Comparison of ENCODE assay signal across 8 cellular contexts in genomic region chr15:73965094-73965729, GRCh38. TPM values are rescaled to one million over a fixed set of nuclear protein-coding genes. Genes with fewer than 3 reads are reported as not detected.
A peak's percentile ranks its signal among the peaks of the same experiment; 100 is the strongest.
DNase-seq lines count a peak whose midpoint lies in the region; ATAC-seq and TF ChIP-seq lines count a peak whose summit lies in the region.

No MANE protein-coding gene starts in this region.

- peaks cover 0 to 7% of the 10 kb centered on the region in 2 donors for H3K4me1 ChIP-seq in thoracic aorta (ENCODE audit: control insufficient read depth in 1 of 2, low read depth in 2 of 2)

- H3K4me3 ChIP-seq in GM08714 (ENCODE audit: low read length) (peak overlapping the region; percentile 6; the same call in 1 of the 2 replicates), thoracic aorta (peak overlapping the region; percentile 47)

- no peak overlapping the region for H3K27ac ChIP-seq in thoracic aorta

- H3K4me3 Mint-ChIP-seq in activated CD4-positive, alpha-beta T cell treated with anti-CD3 and anti-CD28 coated beads, Interleukin-2, amount 10 ng/mL, durations not matched to agents 24 days and 14 days = peak overlapping the region; percentile 72

- DNase-seq in activated CD4-positive, alpha-beta T cell treated with anti-CD3 and anti-CD28 coated beads, Interleukin-2, amount 10 ng/mL, durations not matched to agents 24 days and 14 days = peak; percentile 70
- DNase-seq in left kidney (ENCODE audit: low read depth, low spot score) = peak; percentile 92
- no peak for DNase-seq in thoracic aorta (ENCODE audit: low spot score)
- no peak for DNase-seq in NCI-H446 (lab: John Stamatoyannopoulos, UW)
- no peak for DNase-seq in effector CD4-positive, alpha-beta T cell
- DNase-seq in nucleus accumbens (lab: John Stamatoyannopoulos, UW) = no peak

- intact Hi-C loops in activated CD4-positive, alpha-beta T cell treated with anti-CD3 and anti-CD28 coated beads, Interleukin-2, amount 10 ng/mL, durations not matched to agents 24 days and 14 days (cut with micrococcal nuclease) = loop anchor here (1.0 kb wide), 1 partner anchor 14 kb away; no protein-coding TSS in a partner anchor

- peaks cover 6% of the 10 kb centered on the region for H3K27me3 Mint-ChIP-seq in activated CD4-positive, alpha-beta T cell treated with anti-CD3 and anti-CD28 coated beads, Interleukin-2, amount 10 ng/mL, durations not matched to agents 24 days and 14 days

- no peaks in the 10 kb centered on the region for H3K9me3 ChIP-seq in thoracic aorta

- H3K36me3 ChIP-seq in thoracic aorta = no peaks in the 10 kb centered on the region

- no peaks in the 10 kb centered on the region for H3K27me3 ChIP-seq in thoracic aorta (replicated peaks; ENCODE audit: insufficient read depth)

- peak; percentile 5 for TF ChIP-seq CTCF in thoracic aorta (IDR thresholded peaks at IDR 0.05)

- H3K27ac Mint-ChIP-seq in activated CD4-positive, alpha-beta T cell treated with anti-CD3 and anti-CD28 coated beads, Interleukin-2, amount 10 ng/mL, durations not matched to agents 24 days and 14 days = peak overlapping the region; percentile 92

- H3K9me3 Mint-ChIP-seq in activated CD4-positive, alpha-beta T cell treated with anti-CD3 and anti-CD28 coated beads, Interleukin-2, amount 10 ng/mL, durations not matched to agents 24 days and 14 days = no peaks in the 10 kb centered on the region

- H3K4me1 Mint-ChIP-seq in activated CD4-positive, alpha-beta T cell treated with anti-CD3 and anti-CD28 coated beads, Interleukin-2, amount 10 ng/mL, durations not matched to agents 24 days and 14 days = peaks cover 32% of the 10 kb centered on the region

- no peaks in the 10 kb centered on the region for H3K36me3 Mint-ChIP-seq in activated CD4-positive, alpha-beta T cell treated with anti-CD3 and anti-CD28 coated beads, Interleukin-2, amount 10 ng/mL, durations not matched to agents 24 days and 14 days (ENCODE audit: low read depth)

- ATAC-seq in HG02852 (IDR thresholded peaks at IDR 0.05; ENCODE audit: unreplicated experiment) = peak; percentile 23
- ATAC-seq in thoracic aorta (ENCODE audit: insufficient number of reproducible peaks, low FRiP score, low read depth) = no peak

RNA-seq across cellular contexts. Expression of gene STOML1, which starts 26.9 kb away (rescaled TPM):
- total RNA-seq in activated CD4-positive, alpha-beta T cell treated with anti-CD3 and anti-CD28 coated beads, Interleukin-2, amount 10 ng/mL, durations not matched to agents 24 days and 14 days = 10.3 and 10.6 TPM in 2 replicates
- total RNA-seq in thoracic aorta = 10 to 100 TPM; 23.6 to 37.9 TPM

RNA-seq across cellular contexts. Expression of gene PML, which starts 29.3 kb away (rescaled TPM):
- 61.3 and 64.2 TPM in 2 replicates for total RNA-seq in activated CD4-positive, alpha-beta T cell treated with anti-CD3 and anti-CD28 coated beads, Interleukin-2, amount 10 ng/mL, durations not matched to agents 24 days and 14 days
- total RNA-seq in thoracic aorta = 100 to 1,000 TPM in 1 of 2 donors, 10 to 100 TPM in 1; 77.2 to 138 TPM

RNA-seq across cellular contexts. Expression of gene LOXL1, which starts 39.0 kb away (rescaled TPM):
- 0.49 and 0.88 TPM in 2 replicates for total RNA-seq in activated CD4-positive, alpha-beta T cell treated with anti-CD3 and anti-CD28 coated beads, Interleukin-2, amount 10 ng/mL, durations not matched to agents 24 days and 14 days
- total RNA-seq in thoracic aorta = 100 to 1,000 TPM; 164 to 321 TPM

Comparison
In these comparisons a context has a peak if more than half of its experiments do, and no peak if none do; other contexts are left out.
1. DNase-seq: peak in activated CD4-positive, alpha-beta T cell treated with anti-CD3 and anti-CD28 coated beads, Interleukin-2, amount 10 ng/mL, durations not matched to agents 24 days and 14 days (single experiment) and left kidney (single experiment); none in thoracic aorta (single experiment), NCI-H446 (0 of 2), effector CD4-positive, alpha-beta T cell (single experiment) and nucleus accumbens (0 of 56).
2. RNA of gene LOXL1, which starts 39.0 kb away (total RNA-seq): 164 to 321 TPM in thoracic aorta; 0.49 to 0.88 TPM in activated CD4-positive, alpha-beta T cell treated with anti-CD3 and anti-CD28 coated beads, Interleukin-2, amount 10 ng/mL, durations not matched to agents 24 days and 14 days; every median in the first group is over 10 times any median in the second.